Comparison of ENCODE assay signal across 8 cellular contexts in genomic region chr22:38180841-38181452, GRCh38. TPM values are rescaled to one million over a fixed set of nuclear protein-coding genes. Genes with fewer than 3 reads are reported as not detected.
A peak's percentile ranks its signal among the peaks of the same experiment; 100 is the strongest.
DNase-seq lines count a peak whose midpoint lies in the region; ATAC-seq and TF ChIP-seq lines count a peak whose summit lies in the region.

No MANE protein-coding gene starts in this region.

- H3K36me3 Mint-ChIP-seq in CD4-positive, alpha-beta memory T cell: peaks cover 0 to 19% of the 10 kb centered on the region in 2 donors
- no peaks in the 10 kb centered on the region for H3K36me3 Mint-ChIP-seq in natural killer cell treated with Interleukin-12 subunit alpha and Interleukin-12 subunit beta and Interleukin-15 and Interleukin-18, amount 100 ng/mL, for 72 hours

- no peaks in the 10 kb centered on the region for H3K27me3 Mint-ChIP-seq in CD4-positive, alpha-beta memory T cell
- H3K27me3 Mint-ChIP-seq in natural killer cell treated with Interleukin-12 subunit alpha and Interleukin-12 subunit beta and Interleukin-15 and Interleukin-18, amount 100 ng/mL, for 72 hours: no peaks in the 10 kb centered on the region

- no peaks in the 10 kb centered on the region for H3K36me3 ChIP-seq in CD4-positive, alpha-beta memory T cell (ENCODE audit: insufficient read depth, low read length)

- peak overlapping the region; percentile 87 to 99 (median 95) for H3K27ac Mint-ChIP-seq in CD4-positive, alpha-beta memory T cell
- H3K27ac Mint-ChIP-seq in natural killer cell treated with Interleukin-12 subunit alpha and Interleukin-12 subunit beta and Interleukin-15 and Interleukin-18, amount 100 ng/mL, for 72 hours: peak overlapping the region; percentile 96 to 100

- TF ChIP-seq CTCF in WI38 (IDR thresholded peaks at IDR 0.05; ENCODE audit: low read depth, low read length): no peak

- CTCF ChIA-PET in CD4-positive, alpha-beta memory T cell (lab: Charles Lee; ENCODE audit: partially characterized antibody): no interaction called here
- CTCF ChIA-PET in HEK293T (lab: Yijun Ruan, JAX): interaction anchor here (0.8 kb wide), 1 partner anchor 66 kb away, joined by 3 read pairs; no protein-coding TSS in a partner anchor

- DNase-seq in CD4-positive, alpha-beta memory T cell: peak; percentile 49 to 83 (median 61)
- DNase-seq in HEK293T (ENCODE audit: extremely low spot score) (no peak), epithelial cell of prostate (ENCODE audit: low read depth, low spot score) (peak; percentile 70), ecto neural progenitor cell (ENCODE audit: low spot score) (no peak), putamen (ENCODE audit: low spot score) (no peak)
- DNase-seq in natural killer cell treated with Interleukin-12 subunit alpha and Interleukin-12 subunit beta and Interleukin-15 and Interleukin-18, amount 100 ng/mL, for 72 hours (ENCODE audit: low spot score): no peak

- H3K9me3 ChIP-seq in CD4-positive, alpha-beta memory T cell (ENCODE audit: control insufficient read depth in 1 of 2, low read length in 2 of 2): no peaks in the 10 kb centered on the region

- peaks cover 0 to 3% (median 0%) of the 10 kb centered on the region in 8 donors for H3K9me3 Mint-ChIP-seq in CD4-positive, alpha-beta memory T cell
- H3K9me3 Mint-ChIP-seq in natural killer cell treated with Interleukin-12 subunit alpha and Interleukin-12 subunit beta and Interleukin-15 and Interleukin-18, amount 100 ng/mL, for 72 hours: no peaks in the 10 kb centered on the region

- no peaks in the 10 kb centered on the region for H3K27me3 ChIP-seq in CD4-positive, alpha-beta memory T cell (ENCODE audit: insufficient read depth, low read length)

- H3K4me1 ChIP-seq in CD4-positive, alpha-beta memory T cell (ENCODE audit: insufficient read depth, low read length): peaks cover 38% of the 10 kb centered on the region

- POLR2A ChIA-PET in CD4-positive, alpha-beta memory T cell (lab: Charles Lee; ENCODE audit: partially characterized antibody): interaction anchor here (0.9 to 2.3 kb wide), 9 partner anchors 10 to 218 kb away, joined by 3 to 38 read pairs (median 4); partner anchors contain the start of gene MAFF
- POLR2A ChIA-PET in HEK293T (lab: Yijun Ruan, JAX): interaction anchor here (0.6 to 1.8 kb wide), 6 partner anchors 16 to 93 kb away, joined by 3 to 5 read pairs (median 3); no protein-coding TSS in a partner anchor

- H3K4me1 Mint-ChIP-seq in CD4-positive, alpha-beta memory T cell: peaks cover 32 to 60% (median 44%) of the 10 kb centered on the region in 4 donors
- H3K4me1 Mint-ChIP-seq in natural killer cell treated with Interleukin-12 subunit alpha and Interleukin-12 subunit beta and Interleukin-15 and Interleukin-18, amount 100 ng/mL, for 72 hours (ENCODE audit: low read depth in 2 of 2): peaks cover 52 to 58% of the 10 kb centered on the region in 2 donors

- peak overlapping the region; percentile 66 to 94 for H3K4me3 ChIP-seq in CD4-positive, alpha-beta memory T cell (ENCODE audit: low read length in 2 of 2)
- H3K4me3 ChIP-seq in WI38 (ENCODE audit: low read depth, low read length): peak overlapping the region; percentile 52

- ATAC-seq in natural killer cell treated with Interleukin-12 subunit alpha and Interleukin-12 subunit beta and Interleukin-15 and Interleukin-18, amount 100 ng/mL, for 72 hours: no peak
- ATAC-seq in GM18868 (IDR thresholded peaks at IDR 0.05; ENCODE audit: unreplicated experiment): no peak

- peak overlapping the region; percentile 85 to 98 (median 94) for H3K4me3 Mint-ChIP-seq in CD4-positive, alpha-beta memory T cell
- H3K4me3 Mint-ChIP-seq in natural killer cell treated with Interleukin-12 subunit alpha and Interleukin-12 subunit beta and Interleukin-15 and Interleukin-18, amount 100 ng/mL, for 72 hours: peak overlapping the region; percentile 98

- intact Hi-C loops in CD4-positive, alpha-beta memory T cell (cut with micrococcal nuclease): loop anchor here (1.0 kb wide), 2 partner anchors 20 to 33 kb away; partner anchors contain the start of gene MAFF

- peak overlapping the region; percentile 71 for H3K27ac ChIP-seq in CD4-positive, alpha-beta memory T cell (ENCODE audit: low read depth, low read length)
- peak overlapping the region; percentile 100 for H3K27ac ChIP-seq in epithelial cell of prostate

TF ChIP-seq in HEK293T, 16 proteins besides CTCF, POLR2A, EP300 and RAD21:
- no peak for TF ChIP-seq FOXM1 (IDR thresholded peaks at IDR 0.05; ENCODE audit: borderline replicate concordance)
- no peak for TF ChIP-seq BHLHE40 (IDR thresholded peaks at IDR 0.05; ENCODE audit: borderline replicate concordance)
- no peak for TF ChIP-seq SUZ12 (IDR thresholded peaks at IDR 0.05)
- TF ChIP-seq ARNT (IDR thresholded peaks at IDR 0.05): no peak
- TF ChIP-seq FOXK2 (IDR thresholded peaks at IDR 0.05): no peak
- TF ChIP-seq SP1 (IDR thresholded peaks at IDR 0.05): no peak
- peak; percentile 30; the same call in 1 of the 2 replicates for TF ChIP-seq L3MBTL2 (conservative IDR thresholded peaks at IDR 0.05)

RNA-seq across cellular contexts. Expression of gene PLA2G6, which starts 0.7 kb away (rescaled TPM):
- total RNA-seq in CD4-positive, alpha-beta memory T cell: 100 to 1,000 TPM; 228 to 238 TPM
- polyA plus RNA-seq in CD4-positive, alpha-beta memory T cell: 1 to 10 TPM; 1.1 to 4.7 TPM
- total RNA-seq in natural killer cell treated with Interleukin-12 subunit alpha and Interleukin-12 subunit beta and Interleukin-15 and Interleukin-18, amount 100 ng/mL, for 72 hours: 10 to 100 TPM; 24.5 to 40.1 TPM

RNA-seq across cellular contexts. Expression of gene MAFF, which starts 20.8 kb away (rescaled TPM):
- total RNA-seq in CD4-positive, alpha-beta memory T cell: 1 to 10 TPM; 6.8 TPM
- 1 to 10 TPM; 3.3 to 3.5 TPM for polyA plus RNA-seq in CD4-positive, alpha-beta memory T cell
- 10 to 100 TPM; 19.7 to 43.0 TPM for total RNA-seq in natural killer cell treated with Interleukin-12 subunit alpha and Interleukin-12 subunit beta and Interleukin-15 and Interleukin-18, amount 100 ng/mL, for 72 hours

Comparison
In these comparisons a context has a peak if more than half of its experiments do, and no peak if none do; other contexts are left out.
1. DNase-seq: peak in CD4-positive, alpha-beta memory T cell (5 of 5) and epithelial cell of prostate (single experiment); none in HEK293T (single experiment), natural killer cell treated with Interleukin-12 subunit alpha and Interleukin-12 subunit beta and Interleukin-15 and Interleukin-18, amount 100 ng/mL, for 72 hours (single experiment), ecto neural progenitor cell (single experiment) and putamen (single experiment).
2. RNA of gene PLA2G6, which starts 0.7 kb away (total RNA-seq): 228 to 238 TPM in CD4-positive, alpha-beta memory T cell; 24.5 to 40.1 TPM in natural killer cell treated with Interleukin-12 subunit alpha and Interleukin-12 subunit beta and Interleukin-15 and Interleukin-18, amount 100 ng/mL, for 72 hours; every median in the first group is over 4 times any median in the second.